ENCODE assay signal across 8 cellular contexts in the genomic region with DNA sequence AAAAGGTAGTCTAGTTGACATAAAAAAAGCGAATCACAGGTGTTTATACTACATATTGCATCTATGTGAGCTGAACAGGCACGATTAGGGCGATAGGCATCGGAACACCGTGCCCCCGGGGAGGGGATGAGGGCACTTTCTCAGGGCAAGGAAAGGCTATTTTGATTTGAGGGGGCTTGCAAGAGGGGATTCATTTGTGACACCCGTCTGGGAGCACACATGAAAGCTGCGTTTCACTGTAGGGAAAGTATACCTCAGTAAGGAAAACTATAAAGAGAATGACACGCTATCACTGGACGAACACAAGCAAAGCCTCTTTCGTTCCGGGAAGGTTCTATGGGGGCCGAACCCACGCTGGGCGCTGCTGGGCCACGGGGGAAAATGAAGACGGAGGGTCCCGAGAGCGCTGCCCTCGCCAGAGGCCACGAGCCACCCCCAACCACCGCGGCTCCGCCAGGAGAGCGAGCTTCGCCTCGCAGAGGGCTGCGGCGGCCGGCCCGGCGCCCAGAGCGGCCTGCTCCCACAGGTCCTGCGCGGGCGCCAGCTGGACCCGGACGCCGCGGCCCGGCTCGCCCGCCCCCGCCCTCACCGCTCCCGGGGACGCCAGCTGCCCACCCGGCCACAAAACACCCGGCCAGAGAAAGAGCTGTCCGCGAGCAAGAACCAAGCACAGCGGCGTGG. TPM values are rescaled to one million over a fixed set of nuclear protein-coding genes. Genes with fewer than 3 reads are reported as not detected.
DNase-seq lines count a peak whose midpoint lies in the region; ATAC-seq, FAIRE-seq and TF ChIP-seq lines count a peak whose summit lies in the region.

No MANE protein-coding gene starts in this region.

- H3K27me3 Mint-ChIP-seq in astrocyte (ENCODE audit: low read depth, unreplicated experiment): no peaks in the 10 kb centered on the region

- peak overlapping the region; percentile 70 for H3K27ac Mint-ChIP-seq in astrocyte (ENCODE audit: unreplicated experiment)

- H3K4me3 ChIP-seq in DND-41 (ENCODE audit: low read depth in 1 of 2, low read length in 2 of 2) (peak overlapping the region; percentile 55 to 80), MM.1S (ENCODE audit: low read length) (peak overlapping the region; percentile 85), astrocyte (ENCODE audit: insufficient read depth, low read depth, low read length) (peak overlapping the region; percentile 90), iPS-18a (ENCODE audit: low read length) (peak overlapping the region; percentile 84)

- H2AFZ ChIP-seq in DND-41 (ENCODE audit: low read depth, low read length) (peak overlapping the region; percentile 56), MM.1S (ENCODE audit: low read length) (no peak overlapping the region; the same call in 1 of the 2 replicates), astrocyte (ENCODE audit: low read depth, low read length) (peak overlapping the region; percentile 67)

- no peaks in the 10 kb centered on the region for H3K27me3 ChIP-seq in DND-41 (ENCODE audit: insufficient read depth, low read length, poor library complexity)
- H3K27me3 ChIP-seq in MM.1S (replicated peaks; ENCODE audit: insufficient read depth, low read length): no peaks in the 10 kb centered on the region
- H3K27me3 ChIP-seq in astrocyte (ENCODE audit: insufficient read depth, low read length): no peaks in the 10 kb centered on the region
- peaks cover 3% of the 10 kb centered on the region for H3K27me3 ChIP-seq in iPS-18a (ENCODE audit: control insufficient read depth, insufficient read depth, low read length)

- H3K36me3 Mint-ChIP-seq in astrocyte (ENCODE audit: low read depth, unreplicated experiment): peaks cover 4% of the 10 kb centered on the region

- peaks cover 65% of the 10 kb centered on the region for H3K79me2 ChIP-seq in DND-41 (ENCODE audit: insufficient read depth, low read length)
- peaks cover 54% of the 10 kb centered on the region for H3K79me2 ChIP-seq in MM.1S (ENCODE audit: low read length)
- H3K79me2 ChIP-seq in astrocyte (ENCODE audit: insufficient read depth, low read length): peaks cover 51% of the 10 kb centered on the region

- no peaks in the 10 kb centered on the region for H3K9me3 ChIP-seq in DND-41 (ENCODE audit: insufficient read depth, low read length, severe bottlenecking)
- H3K9me3 ChIP-seq in MM.1S (replicated peaks; ENCODE audit: insufficient read depth, low read length): no peaks in the 10 kb centered on the region
- no peaks in the 10 kb centered on the region for H3K9me3 ChIP-seq in astrocyte (ENCODE audit: insufficient read depth, low read depth, low read length)
- H3K9me3 ChIP-seq in iPS-18a (ENCODE audit: control insufficient read depth, low read depth, low read length): no peaks in the 10 kb centered on the region

- H3K9me2 ChIP-seq in MM.1S (replicated peaks; ENCODE audit: insufficient read depth, low read length): no peaks in the 10 kb centered on the region

- peak overlapping the region; percentile 93 for H3K4me3 Mint-ChIP-seq in astrocyte (ENCODE audit: unreplicated experiment)

- peaks cover 24% of the 10 kb centered on the region for H3K4me1 Mint-ChIP-seq in astrocyte (ENCODE audit: low read depth, unreplicated experiment)

- TF ChIP-seq CTCF in DND-41 (IDR thresholded peaks at IDR 0.05; ENCODE audit: borderline replicate concordance, extremely low read depth, low read length, poor library complexity, severe bottlenecking) (no peak), MM.1S (IDR thresholded peaks at IDR 0.05; ENCODE audit: low read length) (no peak), astrocyte (IDR thresholded peaks at IDR 0.05; ENCODE audit: insufficient read depth, low read depth, low read length) (no peak)

- DNase-seq in DND-41 (peak; percentile 38), MM.1S (peak; percentile 15), astrocyte (ENCODE audit: low read depth) (peak; percentile 23), NCI-H2107 treated with DMSO at 0.1 percent for 48 hours (lab: John Stamatoyannopoulos, UW; ENCODE audit: unreplicated experiment) (no peak)
- DNase-seq in stimulated activated CD8-positive, alpha-beta memory T cell treated with anti-CD3 and anti-CD28 coated beads, Interleukin-4, amount 100 ng/mL, for 48 hours: peak; percentile 44
- DNase-seq in effector CD4-positive, alpha-beta T cell: no peak

- H3K9ac ChIP-seq in DND-41 (ENCODE audit: low read depth, low read length) (peak overlapping the region; percentile 94), MM.1S (ENCODE audit: low read length) (peak overlapping the region; percentile 98), astrocyte (ENCODE audit: low read length) (peak overlapping the region; percentile 99), iPS-18a (ENCODE audit: low read length) (peak overlapping the region; percentile 89)

- no peaks in the 10 kb centered on the region for H3K9me3 Mint-ChIP-seq in astrocyte (ENCODE audit: unreplicated experiment)

- H4K20me1 ChIP-seq in DND-41 (ENCODE audit: insufficient read depth, low read length) (no peaks in the 10 kb centered on the region; the same call in none of the 2 replicates), MM.1S (ENCODE audit: insufficient read depth, low read length) (no peaks in the 10 kb centered on the region; the same call in 1 of the 2 replicates), astrocyte (ENCODE audit: insufficient read depth, low read length) (peaks cover 60% of the 10 kb centered on the region)

- no peaks in the 10 kb centered on the region for H3F3A ChIP-seq in MM.1S (ENCODE audit: insufficient read depth, low read length)

- FAIRE-seq in astrocyte (lab: Jason Lieb, UNC): no peak

- H3K4me1 ChIP-seq in DND-41 (ENCODE audit: insufficient read depth, low read length): peaks cover 56% of the 10 kb centered on the region
- peaks cover 17% of the 10 kb centered on the region for H3K4me1 ChIP-seq in MM.1S (ENCODE audit: low read length)
- H3K4me1 ChIP-seq in astrocyte (ENCODE audit: insufficient read depth, low read length): peaks cover 7% of the 10 kb centered on the region
- peaks cover 54% of the 10 kb centered on the region for H3K4me1 ChIP-seq in iPS-18a (ENCODE audit: control insufficient read depth, low read depth, low read length)

- H3K27ac ChIP-seq in DND-41 (ENCODE audit: low read length): peak overlapping the region; percentile 91
- peak overlapping the region; percentile 98; the same call in 1 of the 2 replicates for H3K27ac ChIP-seq in MM.1S (ENCODE audit: low read length)
- H3K27ac ChIP-seq in astrocyte (ENCODE audit: low read depth, low read length): peak overlapping the region; percentile 98
- peak overlapping the region; percentile 29 for H3K27ac ChIP-seq in iPS-18a (ENCODE audit: low read length)

- H3K4me2 ChIP-seq in DND-41 (ENCODE audit: insufficient read depth, low read length) (peak overlapping the region; percentile 66), MM.1S (ENCODE audit: low read depth, low read length) (peak overlapping the region; percentile 78), astrocyte (ENCODE audit: low read length) (peak overlapping the region; percentile 97)

- H3K36me3 ChIP-seq in DND-41 (ENCODE audit: insufficient read depth, low read length) (peaks cover 11% of the 10 kb centered on the region; the same call in 1 of the 2 replicates), MM.1S (replicated peaks; ENCODE audit: insufficient read depth, low read length) (no peaks in the 10 kb centered on the region), astrocyte (ENCODE audit: insufficient read depth, low read length) (no peaks in the 10 kb centered on the region), iPS-18a (ENCODE audit: control insufficient read depth, low read depth, low read length) (no peaks in the 10 kb centered on the region)

- ATAC-seq in DND-41 (ENCODE audit: insufficient read depth, low read depth): peak; percentile 10
- ATAC-seq in GM21737 (IDR thresholded peaks at IDR 0.05; ENCODE audit: unreplicated experiment): peak; percentile 13

RNA-seq across cellular contexts. Expression of a gene that starts 0.9 kb away (rescaled TPM):
- total RNA-seq in astrocyte: 20.2 and 25.9 TPM in 2 replicates

Comparison
In these comparisons a context has a peak if more than half of its experiments do, and no peak if none do; other contexts are left out.
1. DNase-seq: peak in DND-41 (single experiment), MM.1S (single experiment), astrocyte (single experiment) and stimulated activated CD8-positive, alpha-beta memory T cell treated with anti-CD3 and anti-CD28 coated beads, Interleukin-4, amount 100 ng/mL, for 48 hours (single experiment); none in NCI-H2107 treated with DMSO at 0.1 percent for 48 hours (single experiment) and effector CD4-positive, alpha-beta T cell (single experiment).
2. H3K27ac ChIP-seq: peak in every context shown above with its lines; median percentile 98 in MM.1S; 98 in astrocyte; 91 in DND-41; 29 in iPS-18a.
3. Peak in every context shown above with its lines, with median percentiles within 50 percentile points of each other: H3K4me2 ChIP-seq, H3K4me3 ChIP-seq and H3K9ac ChIP-seq.